In genomic region chr16:30805370-30806169, GRCh38 we compare ENCODE assay signal across 8 cellular contexts. TPM values are rescaled to one million over a fixed set of nuclear protein-coding genes. Genes with fewer than 3 reads are reported as not detected.
DNase-seq lines count a peak whose midpoint lies in the region; ATAC-seq and TF ChIP-seq lines count a peak whose summit lies in the region.

No MANE protein-coding gene starts in this region.

- H3K9me3 ChIP-seq in MM.1S (replicated peaks; ENCODE audit: insufficient read depth, low read length) (no peaks in the 10 kb centered on the region), right atrium auricular region (no peaks in the 10 kb centered on the region)

- H3K9me3 Mint-ChIP-seq in T-helper 1 cell treated with Interleukin-12 subunit alpha and Interleukin-12 subunit beta and Interleukin-4 antibody, amounts not matched to agents 30 μg/mL and 1 μg/mL, for 36 hours: no peaks in the 10 kb centered on the region

- H3K4me1 ChIP-seq in MM.1S (ENCODE audit: low read length): peaks cover 18% of the 10 kb centered on the region
- H3K4me1 ChIP-seq in right atrium auricular region: peaks cover 0 to 14% of the 10 kb centered on the region in 2 donors

- no peaks in the 10 kb centered on the region for H3K9me2 ChIP-seq in MM.1S (replicated peaks; ENCODE audit: insufficient read depth, low read length)

- peak overlapping the region; percentile 54; the same call in 1 of the 2 replicates for H3K27ac ChIP-seq in MM.1S (ENCODE audit: low read length)
- peak overlapping the region; percentile 86 to 89 for H3K27ac ChIP-seq in right atrium auricular region

- peak overlapping the region; percentile 68 for H3K4me2 ChIP-seq in MM.1S (ENCODE audit: low read depth, low read length)

- in situ Hi-C loops in astrocyte of the cerebellum (cut with HindIII; ENCODE audit: low sequenced_read_pairs): no loop called here

- peaks cover 28% of the 10 kb centered on the region for H3F3A ChIP-seq in MM.1S (ENCODE audit: insufficient read depth, low read length)

- no peak overlapping the region for H3K27ac Mint-ChIP-seq in T-helper 1 cell treated with Interleukin-12 subunit alpha and Interleukin-12 subunit beta and Interleukin-4 antibody, amounts not matched to agents 30 μg/mL and 1 μg/mL, for 36 hours

- peaks cover 14% of the 10 kb centered on the region for H3K27me3 Mint-ChIP-seq in T-helper 1 cell treated with Interleukin-12 subunit alpha and Interleukin-12 subunit beta and Interleukin-4 antibody, amounts not matched to agents 30 μg/mL and 1 μg/mL, for 36 hours (ENCODE audit: low read depth)

- POLR2A ChIA-PET in GM10248 (lab: Yijun Ruan, JAX): no interaction called here

- H4K20me1 ChIP-seq in MM.1S (ENCODE audit: insufficient read depth, low read length): no peaks in the 10 kb centered on the region

- ATAC-seq in GM18870 (IDR thresholded peaks at IDR 0.05; ENCODE audit: unreplicated experiment): no peak
- no peak for ATAC-seq in GM21390 (IDR thresholded peaks at IDR 0.05; ENCODE audit: unreplicated experiment)

- H3K27me3 ChIP-seq in MM.1S (replicated peaks; ENCODE audit: insufficient read depth, low read length): no peaks in the 10 kb centered on the region
- H3K27me3 ChIP-seq in right atrium auricular region: no peaks in the 10 kb centered on the region

- H3K4me3 ChIP-seq in MM.1S (ENCODE audit: low read length) (peak overlapping the region; percentile 94), astrocyte of the cerebellum (ENCODE audit: low read depth, low read length) (peak overlapping the region; percentile 72), right atrium auricular region (peak overlapping the region; percentile 67 to 69)

- intact Hi-C loops in posterior cingulate gyrus (cut with DNase I): loop anchor here (1.0 kb wide), 2 partner anchors 18 to 70 kb away; partner anchors contain the start of gene ZNF629

- peaks cover 6% of the 10 kb centered on the region for H3K36me3 Mint-ChIP-seq in T-helper 1 cell treated with Interleukin-12 subunit alpha and Interleukin-12 subunit beta and Interleukin-4 antibody, amounts not matched to agents 30 μg/mL and 1 μg/mL, for 36 hours (ENCODE audit: low read depth)

- CTCF ChIA-PET in GM10248 (lab: Yijun Ruan, JAX): interaction anchor here (0.7 to 4.6 kb wide), 9 partner anchors 9 to 96 kb away, joined by 3 to 39 read pairs (median 3); no protein-coding TSS in a partner anchor

- DNase-seq in GM10248 (ENCODE audit: extremely low spot score) (peak; percentile 65), MM.1S (peak; percentile 71), astrocyte of the cerebellum (ENCODE audit: low read depth) (no peak), right atrium auricular region (ENCODE audit: low spot score) (peak; percentile 88), posterior cingulate gyrus (peak; percentile 77 to 98 (median 88))

- H2AFZ ChIP-seq in MM.1S (ENCODE audit: low read length): peak overlapping the region; percentile 92

- peak overlapping the region; percentile 90 for H3K9ac ChIP-seq in MM.1S (ENCODE audit: low read length)

- no peak for TF ChIP-seq CTCF in GM10248 (IDR thresholded peaks at IDR 0.05; ENCODE audit: control extremely low read depth, extremely low read depth, low read depth, missing control alignments)
- no peak for TF ChIP-seq CTCF in MM.1S (IDR thresholded peaks at IDR 0.05; ENCODE audit: low read length)
- no peak for TF ChIP-seq CTCF in astrocyte of the cerebellum (IDR thresholded peaks at IDR 0.05; ENCODE audit: low read depth, low read length, missing control alignments)
- TF ChIP-seq CTCF in right atrium auricular region (IDR thresholded peaks at IDR 0.05): peak in 1 of 2 donors; percentile 22

- no peaks in the 10 kb centered on the region for H3K36me3 ChIP-seq in MM.1S (replicated peaks; ENCODE audit: insufficient read depth, low read length)
- H3K36me3 ChIP-seq in right atrium auricular region: no peaks in the 10 kb centered on the region

- H3K79me2 ChIP-seq in MM.1S (ENCODE audit: low read length): no peaks in the 10 kb centered on the region

- peak overlapping the region; percentile 86 for H3K4me3 Mint-ChIP-seq in T-helper 1 cell treated with Interleukin-12 subunit alpha and Interleukin-12 subunit beta and Interleukin-4 antibody, amounts not matched to agents 30 μg/mL and 1 μg/mL, for 36 hours

- H3K4me1 Mint-ChIP-seq in T-helper 1 cell treated with Interleukin-12 subunit alpha and Interleukin-12 subunit beta and Interleukin-4 antibody, amounts not matched to agents 30 μg/mL and 1 μg/mL, for 36 hours (ENCODE audit: low read depth): peaks cover 22% of the 10 kb centered on the region

RNA-seq across cellular contexts. Expression of gene ZNF629, which starts 18.6 kb away (rescaled TPM):
- total RNA-seq in right atrium auricular region: 10 to 100 TPM; 21.2 to 22.9 TPM

RNA-seq across cellular contexts. Expression of gene RNF40, which starts 43.4 kb away (rescaled TPM):
- total RNA-seq in right atrium auricular region: 10 to 100 TPM; 48.5 to 59.5 TPM

RNA-seq across cellular contexts. Expression of gene CFAP119, which starts 43.7 kb away (rescaled TPM):
- total RNA-seq in right atrium auricular region: under 1 TPM; 0.37 to 0.83 TPM

RNA-seq across cellular contexts. Expression of gene PHKG2, which starts 57.3 kb away (rescaled TPM):
- total RNA-seq in right atrium auricular region: 10 to 100 TPM; 16.0 to 22.1 TPM
